In genomic region chr2:211620986-211621385, GRCh38 we compare ENCODE assay signal across 35 cellular contexts.
"Had no signal": no experiment of that assay in that cellular context is flagged by ENCODE, and none has a peak within 500 bp of the region (broad histone marks: within the 10 kb centered on the region; RNA-seq: fewer than 3 reads in every experiment).

No MANE protein-coding gene starts in this region.

- H3K4me3 Mint-ChIP-seq: activated CD4-positive, alpha-beta memory T cell treated with anti-CD3 and anti-CD28 coated beads, Interleukin-2, amount 10 ng/mL, durations not matched to agents 7 days and 5 days; activated CD4-positive, alpha-beta T cell treated with anti-CD3 and anti-CD28 coated beads for 36 hours; activated CD4-positive, alpha-beta T cell treated with anti-CD3 and anti-CD28 coated beads, Interleukin-2, amount 10 ng/mL, durations not matched to agents 7 days and 5 days; activated CD8-positive, alpha-beta memory T cell treated with anti-CD3 and anti-CD28 coated beads, Interleukin-2, amount 10 ng/mL, durations not matched to agents 7 days and 5 days; activated CD8-positive, alpha-beta T cell treated with anti-CD3 and anti-CD28 coated beads, Interleukin-2, amount 10 ng/mL, durations not matched to agents 7 days and 5 days; activated naive CD4-positive, alpha-beta T cell treated with anti-CD3 and anti-CD28 coated beads, Interleukin-2, amount 10 ng/mL, durations not matched to agents 7 days and 5 days; activated naive CD4-positive, alpha-beta T cell treated with anti-CD3 and anti-CD28 coated beads, Interleukin-2, amount 50 U/mL, for 24 hours; activated naive CD8-positive, alpha-beta T cell; activated naive CD8-positive, alpha-beta T cell treated with anti-CD3 and anti-CD28 coated beads, Interleukin-2, amount 10 ng/mL, durations not matched to agents 7 days and 5 days; activated naive CD8-positive, alpha-beta T cell treated with anti-CD3 and anti-CD28 coated beads, Interleukin-2, amount 50 U/mL, for 24 hours; activated T-cell treated with anti-CD3 and anti-CD28 coated beads, Interleukin-2, amount 50 U/mL, for 24 hours; brain; central memory CD8-positive, alpha-beta T cell; T-helper 1 cell treated with Interleukin-12 subunit alpha and Interleukin-12 subunit beta and Interleukin-4 antibody, amounts not matched to agents 30 μg/mL and 1 μg/mL, for 36 hours; T-helper 2 cell treated with Interferon-gamma antibody and Interleukin-4, amounts not matched to agents 5 μg/mL and 100 μg/mL, for 36 hours had no signal

- DNase-seq: activated CD4-positive, alpha-beta memory T cell treated with anti-CD3 and anti-CD28 coated beads, Interleukin-2, amount 10 ng/mL, durations not matched to agents 7 days and 5 days; activated CD4-positive, alpha-beta T cell treated with anti-CD3 and anti-CD28 coated beads for 1 hour; activated CD4-positive, alpha-beta T cell treated with anti-CD3 and anti-CD28 coated beads for 36 hours; activated CD4-positive, alpha-beta T cell treated with anti-CD3 and anti-CD28 coated beads for 48 hours; activated CD4-positive, alpha-beta T cell treated with anti-CD3 and anti-CD28 coated beads, Interleukin-2, amount 10 ng/mL, durations not matched to agents 7 days and 5 days; activated CD4-positive, alpha-beta T cell treated with anti-CD3 and anti-CD28 coated beads, Interleukin-2, amount 50 U/mL, for 48 hours; activated CD4-positive, CD25-positive, alpha-beta regulatory T cell; activated CD8-positive, alpha-beta memory T cell treated with anti-CD3 and anti-CD28 coated beads for 24 hours; activated CD8-positive, alpha-beta memory T cell treated with anti-CD3 and anti-CD28 coated beads, Interleukin-2, amount 10 ng/mL, durations not matched to agents 7 days and 5 days; activated CD8-positive, alpha-beta memory T cell treated with anti-CD3 and anti-CD28 coated beads, Interleukin-2, amount 50 U/mL, for 48 hours; activated CD8-positive, alpha-beta T cell treated with anti-CD3 and anti-CD28 coated beads, Interleukin-2, amount 10 ng/mL, durations not matched to agents 7 days and 5 days; activated effector memory CD4-positive, alpha-beta T cell treated with Interleukin-2 at 50 U/mL for 16 hours; activated gamma-delta T cell; activated naive CD4-positive, alpha-beta T cell treated with anti-CD3 and anti-CD28 coated beads, Interleukin-2, amount 10 ng/mL, durations not matched to agents 7 days and 5 days; activated naive CD4-positive, alpha-beta T cell treated with Interleukin-2 at 50 U/mL for 16 hours; activated naive CD8-positive, alpha-beta T cell treated with anti-CD3 and anti-CD28 coated beads, Interleukin-2, amount 10 ng/mL, durations not matched to agents 7 days and 5 days; activated naive CD8-positive, alpha-beta T cell treated with anti-CD3 and anti-CD28 coated beads, Interleukin-2, amount 50 U/mL, for 24 hours; activated T-cell treated with anti-CD3 and anti-CD28 coated beads, Interleukin-2, amount 50 U/mL, for 24 hours; activated T-cell treated with anti-CD3 and anti-CD28 coated beads, Interleukin-2, amount 50 U/mL, for 48 hours; amygdala; anterior cingulate cortex; caudate nucleus; cerebellar nuclear complex; T-helper 1 cell; T-helper 2 cell; T-helper 9 cell had no signal

- ATAC-seq: activated CD4-positive, alpha-beta T cell treated with anti-CD3 and anti-CD28 coated beads for 36 hours; activated CD4-positive, CD25-positive, alpha-beta regulatory T cell treated with anti-CD3 and anti-CD28 coated beads, Interleukin-2, amount 50 U/mL, for 24 hours; activated CD8-positive, alpha-beta memory T cell treated with anti-CD3 and anti-CD28 coated beads, Interleukin-2, amount 10 ng/mL, durations not matched to agents 7 days and 5 days; activated CD8-positive, alpha-beta T cell treated with anti-CD3 and anti-CD28 coated beads, Interleukin-2, amount 10 ng/mL, durations not matched to agents 7 days and 5 days; activated naive CD8-positive, alpha-beta T cell treated with anti-CD3 and anti-CD28 coated beads, Interleukin-2, amount 50 U/mL, for 24 hours had no signal

- H3K36me3 Mint-ChIP-seq: activated CD8-positive, alpha-beta memory T cell treated with anti-CD3 and anti-CD28 coated beads, Interleukin-2, amount 10 ng/mL, durations not matched to agents 7 days and 5 days; activated naive CD4-positive, alpha-beta T cell treated with anti-CD3 and anti-CD28 coated beads, Interleukin-2, amount 10 ng/mL, durations not matched to agents 7 days and 5 days; activated naive CD4-positive, alpha-beta T cell treated with anti-CD3 and anti-CD28 coated beads, Interleukin-2, amount 50 U/mL, for 24 hours; activated naive CD8-positive, alpha-beta T cell; activated naive CD8-positive, alpha-beta T cell treated with anti-CD3 and anti-CD28 coated beads, Interleukin-2, amount 10 ng/mL, durations not matched to agents 7 days and 5 days had no signal

- H3K4me1 Mint-ChIP-seq: activated CD4-positive, alpha-beta memory T cell treated with anti-CD3 and anti-CD28 coated beads, Interleukin-2, amount 10 ng/mL, durations not matched to agents 7 days and 5 days; activated CD4-positive, alpha-beta T cell treated with anti-CD3 and anti-CD28 coated beads for 36 hours; activated CD4-positive, alpha-beta T cell treated with anti-CD3 and anti-CD28 coated beads, Interleukin-2, amount 10 ng/mL, durations not matched to agents 7 days and 5 days; activated CD8-positive, alpha-beta memory T cell treated with anti-CD3 and anti-CD28 coated beads, Interleukin-2, amount 10 ng/mL, durations not matched to agents 7 days and 5 days; activated naive CD4-positive, alpha-beta T cell treated with anti-CD3 and anti-CD28 coated beads, Interleukin-2, amount 10 ng/mL, durations not matched to agents 7 days and 5 days; activated naive CD4-positive, alpha-beta T cell treated with anti-CD3 and anti-CD28 coated beads, Interleukin-2, amount 50 U/mL, for 24 hours; activated naive CD8-positive, alpha-beta T cell treated with anti-CD3 and anti-CD28 coated beads, Interleukin-2, amount 10 ng/mL, durations not matched to agents 7 days and 5 days; activated naive CD8-positive, alpha-beta T cell treated with anti-CD3 and anti-CD28 coated beads, Interleukin-2, amount 50 U/mL, for 24 hours; central memory CD8-positive, alpha-beta T cell had no signal

- H3K27me3 Mint-ChIP-seq: activated CD4-positive, alpha-beta memory T cell treated with anti-CD3 and anti-CD28 coated beads, Interleukin-2, amount 10 ng/mL, durations not matched to agents 7 days and 5 days; activated CD4-positive, alpha-beta T cell treated with anti-CD3 and anti-CD28 coated beads for 36 hours; activated CD4-positive, alpha-beta T cell treated with anti-CD3 and anti-CD28 coated beads, Interleukin-2, amount 10 ng/mL, durations not matched to agents 7 days and 5 days; activated CD8-positive, alpha-beta memory T cell treated with anti-CD3 and anti-CD28 coated beads, Interleukin-2, amount 10 ng/mL, durations not matched to agents 7 days and 5 days; activated naive CD4-positive, alpha-beta T cell treated with anti-CD3 and anti-CD28 coated beads, Interleukin-2, amount 10 ng/mL, durations not matched to agents 7 days and 5 days; activated naive CD4-positive, alpha-beta T cell treated with anti-CD3 and anti-CD28 coated beads, Interleukin-2, amount 50 U/mL, for 24 hours; activated naive CD8-positive, alpha-beta T cell; activated naive CD8-positive, alpha-beta T cell treated with anti-CD3 and anti-CD28 coated beads, Interleukin-2, amount 10 ng/mL, durations not matched to agents 7 days and 5 days; activated naive CD8-positive, alpha-beta T cell treated with anti-CD3 and anti-CD28 coated beads, Interleukin-2, amount 50 U/mL, for 24 hours; activated T-cell treated with anti-CD3 and anti-CD28 coated beads, Interleukin-2, amount 50 U/mL, for 24 hours; brain; central memory CD8-positive, alpha-beta T cell had no signal

- H3K9me3 Mint-ChIP-seq: activated CD4-positive, alpha-beta memory T cell treated with anti-CD3 and anti-CD28 coated beads, Interleukin-2, amount 10 ng/mL, durations not matched to agents 7 days and 5 days; activated CD4-positive, alpha-beta T cell treated with anti-CD3 and anti-CD28 coated beads, Interleukin-2, amount 10 ng/mL, durations not matched to agents 7 days and 5 days; activated naive CD4-positive, alpha-beta T cell treated with anti-CD3 and anti-CD28 coated beads, Interleukin-2, amount 10 ng/mL, durations not matched to agents 7 days and 5 days; activated naive CD4-positive, alpha-beta T cell treated with anti-CD3 and anti-CD28 coated beads, Interleukin-2, amount 50 U/mL, for 24 hours; activated naive CD8-positive, alpha-beta T cell treated with anti-CD3 and anti-CD28 coated beads, Interleukin-2, amount 50 U/mL, for 24 hours; activated T-cell treated with anti-CD3 and anti-CD28 coated beads, Interleukin-2, amount 50 U/mL, for 24 hours; activated T-helper 2 cell treated with anti-CD3 and anti-CD28 coated beads, Interferon-gamma antibody, Interleukin-2, Interleukin-4, amounts not matched to agents 10 μg/mL and 5 μg/mL and 100 μg/mL, durations not matched to agents 14 hours and 24 hours and 36 hours; T-helper 1 cell treated with Interleukin-12 subunit alpha and Interleukin-12 subunit beta and Interleukin-4 antibody, amounts not matched to agents 30 μg/mL and 1 μg/mL, for 36 hours; T-helper 2 cell treated with Interferon-gamma antibody and Interleukin-4, amounts not matched to agents 5 μg/mL and 100 μg/mL, for 36 hours had no signal

- FAIRE-seq: bronchial epithelial cell had no signal

- H3K27ac Mint-ChIP-seq: activated CD4-positive, alpha-beta memory T cell treated with anti-CD3 and anti-CD28 coated beads, Interleukin-2, amount 10 ng/mL, durations not matched to agents 7 days and 5 days; activated CD4-positive, alpha-beta T cell treated with anti-CD3 and anti-CD28 coated beads for 36 hours; activated CD4-positive, alpha-beta T cell treated with anti-CD3 and anti-CD28 coated beads, Interleukin-2, amount 10 ng/mL, durations not matched to agents 7 days and 5 days; activated CD8-positive, alpha-beta memory T cell treated with anti-CD3 and anti-CD28 coated beads, Interleukin-2, amount 10 ng/mL, durations not matched to agents 7 days and 5 days; activated CD8-positive, alpha-beta T cell treated with anti-CD3 and anti-CD28 coated beads, Interleukin-2, amount 10 ng/mL, durations not matched to agents 7 days and 5 days; activated naive CD4-positive, alpha-beta T cell treated with anti-CD3 and anti-CD28 coated beads, Interleukin-2, amount 10 ng/mL, durations not matched to agents 7 days and 5 days; activated naive CD4-positive, alpha-beta T cell treated with anti-CD3 and anti-CD28 coated beads, Interleukin-2, amount 50 U/mL, for 24 hours; activated naive CD8-positive, alpha-beta T cell; activated naive CD8-positive, alpha-beta T cell treated with anti-CD3 and anti-CD28 coated beads, Interleukin-2, amount 10 ng/mL, durations not matched to agents 7 days and 5 days; activated naive CD8-positive, alpha-beta T cell treated with anti-CD3 and anti-CD28 coated beads, Interleukin-2, amount 50 U/mL, for 24 hours; activated T-cell treated with anti-CD3 and anti-CD28 coated beads, Interleukin-2, amount 50 U/mL, for 24 hours; activated T-helper 2 cell treated with anti-CD3 and anti-CD28 coated beads, Interferon-gamma antibody, Interleukin-2, Interleukin-4, amounts not matched to agents 10 μg/mL and 5 μg/mL and 100 μg/mL, durations not matched to agents 14 hours and 24 hours and 36 hours; brain; T-helper 1 cell treated with Interleukin-12 subunit alpha and Interleukin-12 subunit beta and Interleukin-4 antibody, amounts not matched to agents 30 μg/mL and 1 μg/mL, for 36 hours; T-helper 2 cell treated with Interferon-gamma antibody and Interleukin-4, amounts not matched to agents 5 μg/mL and 100 μg/mL, for 36 hours had no signal
